ENCODE assay signal across 27 cellular contexts in the genomic region with DNA sequence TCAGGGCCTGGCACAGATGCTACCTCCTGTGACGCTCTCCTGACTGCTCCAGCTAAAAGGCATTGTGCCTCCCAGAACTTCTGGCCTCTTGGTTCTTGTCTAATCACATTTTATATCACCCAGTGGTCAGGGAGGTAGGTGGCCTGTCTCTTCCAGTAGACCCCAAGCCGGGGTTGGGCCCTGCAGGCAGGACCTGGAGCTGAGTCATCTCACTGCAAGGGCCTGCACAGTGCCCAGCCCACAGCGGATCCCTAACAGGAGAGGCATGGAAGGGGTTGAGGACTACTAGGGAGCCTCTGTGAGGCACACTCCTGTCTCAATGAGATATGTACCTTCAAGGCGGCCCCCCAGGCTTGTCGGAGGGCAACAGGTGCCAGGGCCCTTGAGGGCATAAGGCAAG. TPM values are rescaled to one million over a fixed set of nuclear protein-coding genes. Genes with fewer than 3 reads are reported as not detected.
DNase-seq lines count a peak whose midpoint lies in the region; ATAC-seq, FAIRE-seq and TF ChIP-seq lines count a peak whose summit lies in the region.
"Had no signal": no experiment of that assay in that cellular context is flagged by ENCODE, and none has a peak within 500 bp of the region (broad histone marks: within the 10 kb centered on the region; RNA-seq: fewer than 3 reads in every experiment).

No MANE protein-coding gene starts in this region.

- POLR2A ChIA-PET in HepG2 (lab: Yijun Ruan, JAX) (interaction anchor here (0.8 kb wide), 1 partner anchor 12 kb away, joined by 3 read pairs; no protein-coding TSS in a partner anchor), Panc1 (lab: Charles Lee) (no interaction called here)

- no peak for TF ChIP-seq POLR2A in HepG2 (IDR thresholded peaks at IDR 0.05; ENCODE audit: insufficient read depth in 1 of 2, low read depth in 2 of 2, low read length in 2 of 2)
- no peak for TF ChIP-seq POLR2A in right lobe of liver (IDR thresholded peaks at IDR 0.05)

- peak overlapping the region; percentile 90 for H3K27ac Mint-ChIP-seq in endodermal cell
- peak overlapping the region; percentile 8 for H3K27ac Mint-ChIP-seq in stimulated activated memory B cell treated with anti-CD40 and anti-IgM and Interleukin-4, amounts not matched to agents 10 μg/mL and 1 μg/mL and 100 μg/mL, for 72 hours
- H3K27ac Mint-ChIP-seq: activated naive CD8-positive, alpha-beta T cell had no signal

- no peak for TF ChIP-seq EP300 in HepG2 (IDR thresholded peaks at IDR 0.05; ENCODE audit: low read depth in 2 of 2, low read length in 2 of 2)
- no peak for TF ChIP-seq EP300 in HepG2 (CRISPR knock-in tag; IDR thresholded peaks at IDR 0.05; ENCODE audit: borderline replicate concordance)

- H3K4me3 ChIP-seq in HepG2 (replicated peaks in 1 of 3; ENCODE audit: insufficient read depth in 1 of 3, low read depth in 2 of 3, low read length in 3 of 3) (no peak overlapping the region), right lobe of liver (no peak overlapping the region), Panc1 (ENCODE audit: low read depth in 2 of 2, low read length in 2 of 2) (no peak overlapping the region), endodermal cell (ENCODE audit: low read length) (no peak overlapping the region)
- H3K4me3 ChIP-seq: coronary artery, psoas muscle, skin epidermis, suprapubic skin had no signal

- H3K27ac ChIP-seq in HepG2 (ENCODE audit: extremely low read length, insufficient read depth, low read length) (no peak overlapping the region), right lobe of liver (no peak overlapping the region), Panc1 (ENCODE audit: low read length) (peak overlapping the region; percentile 77), endodermal cell (ENCODE audit: low read depth, low read length) (no peak overlapping the region)
- H3K27ac ChIP-seq: coronary artery, KMS-11, psoas muscle, suprapubic skin had no signal

- H3K27me3 ChIP-seq in HepG2 (ENCODE audit: control insufficient read depth in 1 of 2, insufficient read depth in 2 of 2, low read length in 2 of 2) (no peaks in the 10 kb centered on the region), right lobe of liver (no peaks in the 10 kb centered on the region), Panc1 (ENCODE audit: control insufficient read depth, insufficient read depth, low read length) (no peaks in the 10 kb centered on the region), endodermal cell (ENCODE audit: control insufficient read depth, insufficient read depth, low read length, poor library complexity, severe bottlenecking) (no peaks in the 10 kb centered on the region)
- H3K27me3 ChIP-seq: brain microvascular endothelial cell, suprapubic skin had no signal

- no peak overlapping the region for H2AFZ ChIP-seq in HepG2 (ENCODE audit: low read length)

- WGBS in HepG2 (ENCODE audit: low lambda C conversion rate): 98% methylated on average over 5 of the region's 5 CpGs
- 100% methylated on average over 2 of the region's 5 CpGs for whole genome bisulfite sequencing in right lobe of liver (ENCODE audit: insufficient coverage, low coverage, low lambda C conversion rate, missing lambda C conversion rate)
- 94 to 100% methylated on average over 3 to 5 of the region's 5 CpGs for WGBS in endodermal cell (ENCODE audit: insufficient coverage in 1 of 2, insufficient read length in 1 of 2), 2 experiments

- H3K36me3 ChIP-seq in HepG2 (replicated peaks in 1 of 2; ENCODE audit: control insufficient read depth in 1 of 2, insufficient read depth in 2 of 2, low read length in 2 of 2): peaks cover 31 to 63% of the 10 kb centered on the region in 2 experiments
- peaks cover 23 to 64% (median 36%) of the 10 kb centered on the region in 4 donors for H3K36me3 ChIP-seq in right lobe of liver
- H3K36me3 ChIP-seq in Panc1 (ENCODE audit: control insufficient read depth, insufficient read depth, low read length): peaks cover 38% of the 10 kb centered on the region
- H3K36me3 ChIP-seq in endodermal cell (ENCODE audit: control insufficient read depth, insufficient read depth, low read length): peaks cover 72% of the 10 kb centered on the region

- no peak overlapping the region for H3K4me2 ChIP-seq in HepG2 (ENCODE audit: low read depth, low read length)
- H3K4me2 ChIP-seq: KMS-11 had no signal

- ATAC-seq in HepG2 (no peak), right lobe of liver (no peak), Panc1 (no peak)
- no peak for ATAC-seq in stimulated activated memory B cell treated with anti-CD40 and anti-IgM and Interleukin-4, amounts not matched to agents 10 μg/mL and 1 μg/mL and 100 μg/mL, for 72 hours
- ATAC-seq: naive thymus-derived CD8-positive, alpha-beta T cell; psoas muscle; Right ventricle myocardium inferior had no signal

- H3K4me3 Mint-ChIP-seq in endodermal cell: no peak overlapping the region
- H3K4me3 Mint-ChIP-seq in stimulated activated memory B cell treated with anti-CD40 and anti-IgM and Interleukin-4, amounts not matched to agents 10 μg/mL and 1 μg/mL and 100 μg/mL, for 72 hours: no peak overlapping the region
- H3K4me3 Mint-ChIP-seq: activated naive CD8-positive, alpha-beta T cell; CD14-positive monocyte; naive thymus-derived CD8-positive, alpha-beta T cell had no signal

- no peak for FAIRE-seq in HepG2 (lab: Jason Lieb, UNC)
- FAIRE-seq: keratinocyte had no signal

- H3K9ac ChIP-seq in HepG2 (ENCODE audit: insufficient read depth, low read depth, low read length) (no peak overlapping the region), endodermal cell (ENCODE audit: extremely low read depth, low read length, poor library complexity, severe bottlenecking) (no peak overlapping the region)
- H3K9ac ChIP-seq: KMS-11 had no signal

- H3K36me3 Mint-ChIP-seq in endodermal cell (ENCODE audit: low read depth): peaks cover 65% of the 10 kb centered on the region
- H3K36me3 Mint-ChIP-seq in stimulated activated memory B cell treated with anti-CD40 and anti-IgM and Interleukin-4, amounts not matched to agents 10 μg/mL and 1 μg/mL and 100 μg/mL, for 72 hours: peaks cover 59% of the 10 kb centered on the region
- H3K36me3 Mint-ChIP-seq: activated naive CD8-positive, alpha-beta T cell had no signal

- no peaks in the 10 kb centered on the region for H3K9me3 ChIP-seq in HepG2 (ENCODE audit: low read length)
- no peaks in the 10 kb centered on the region for H3K9me3 ChIP-seq in right lobe of liver
- no peaks in the 10 kb centered on the region for H3K9me3 ChIP-seq in Panc1 (ENCODE audit: control insufficient read depth, insufficient read depth, low read depth, low read length)
- H3K9me3 ChIP-seq in endodermal cell (ENCODE audit: control insufficient read depth, low read length): no peaks in the 10 kb centered on the region
- H3K9me3 ChIP-seq: psoas muscle, suprapubic skin had no signal

- H3K4me1 ChIP-seq in HepG2 (ENCODE audit: insufficient read depth, low read length) (peaks cover 18% of the 10 kb centered on the region), right lobe of liver (peaks cover 0 to 17% (median 2%) of the 10 kb centered on the region in 4 donors), Panc1 (ENCODE audit: control insufficient read depth, insufficient read depth, low read length) (peaks cover 72% of the 10 kb centered on the region), endodermal cell (ENCODE audit: control insufficient read depth, insufficient read depth, low read length) (peaks cover 43% of the 10 kb centered on the region)

- H3K9me3 Mint-ChIP-seq in endodermal cell: no peaks in the 10 kb centered on the region
- H3K9me3 Mint-ChIP-seq in stimulated activated memory B cell treated with anti-CD40 and anti-IgM and Interleukin-4, amounts not matched to agents 10 μg/mL and 1 μg/mL and 100 μg/mL, for 72 hours: no peaks in the 10 kb centered on the region
- H3K9me3 Mint-ChIP-seq: CD14-positive monocyte; naive thymus-derived CD8-positive, alpha-beta T cell had no signal

- no peaks in the 10 kb centered on the region for H3K27me3 Mint-ChIP-seq in endodermal cell (ENCODE audit: insufficient read depth)
- no peaks in the 10 kb centered on the region for H3K27me3 Mint-ChIP-seq in stimulated activated memory B cell treated with anti-CD40 and anti-IgM and Interleukin-4, amounts not matched to agents 10 μg/mL and 1 μg/mL and 100 μg/mL, for 72 hours
- H3K27me3 Mint-ChIP-seq: activated naive CD8-positive, alpha-beta T cell; naive thymus-derived CD8-positive, alpha-beta T cell had no signal

- H3K79me2 ChIP-seq in HepG2 (ENCODE audit: insufficient read depth, low read length): peaks cover 18% of the 10 kb centered on the region

- in situ Hi-C loops in HepG2 (cut with HindIII; ENCODE audit: extremely low pct_ligation_motif_present, low pct_unique_long_range_greater_than_20kb) (no loop called here), Panc1 (cut with HindIII; ENCODE audit: low pct_unique_long_range_greater_than_20kb, low sequenced_read_pairs) (no loop called here), G401 (cut with HindIII; ENCODE audit: low sequenced_read_pairs) (no loop called here)

- H4K20me1 ChIP-seq in HepG2 (ENCODE audit: insufficient read depth, low read length): peaks cover 6% of the 10 kb centered on the region; the same call in 1 of the 2 replicates

- DNase-seq in HepG2 (ENCODE audit: low spot score): no peak
- DNase-seq in right lobe of liver: no peak
- DNase-seq in Panc1 (ENCODE audit: low read depth, low spot score): no peak
- no peak for DNase-seq in endodermal cell
- no peak for DNase-seq in GDM1 (lab: John Stamatoyannopoulos, UW)
- no peak for DNase-seq in G401 (ENCODE audit: low spot score)
- DNase-seq in kidney glomerular epithelial cell (lab: John Stamatoyannopoulos, UW): no peak
- DNase-seq: activated CD4-positive, alpha-beta T cell treated with anti-CD3 and anti-CD28 coated beads for 48 hours; brain microvascular endothelial cell; DMS153; mammary epithelial cell; naive thymus-derived CD8-positive, alpha-beta T cell; NCI-H2029; psoas muscle; stimulated activated CD4-positive, alpha-beta T cell treated with anti-CD3 and anti-CD28 coated beads, Interleukin-4, amount 100 ng/mL, for 24 hours; SW 1271 had no signal

- no peak for TF ChIP-seq CTCF in HepG2 (CRISPR knock-in tag; IDR thresholded peaks at IDR 0.05)
- no peak for TF ChIP-seq CTCF in right lobe of liver (IDR thresholded peaks at IDR 0.05)
- TF ChIP-seq CTCF in Panc1 (IDR thresholded peaks at IDR 0.05): no peak
- no peak for TF ChIP-seq CTCF in endodermal cell (conservative IDR thresholded peaks at IDR 0.05)

- no peak for TF ChIP-seq RAD21 in HepG2 (CRISPR knock-in tag; IDR thresholded peaks at IDR 0.05)

- CTCF ChIA-PET in HepG2 (lab: Yijun Ruan, JAX; ENCODE audit: low intra/inter-chr PET ratio, low total read pairs) (no interaction called here), Panc1 (lab: Charles Lee) (no interaction called here)

- intact Hi-C loops in HepG2 (cut with micrococcal nuclease; ENCODE audit: unreplicated experiment) (no loop called here), right lobe of liver (cut with DNase I) (no loop called here), Panc1 (cut with micrococcal nuclease; ENCODE audit: unreplicated experiment) (no loop called here)

- no TSS peak for BruUV-seq in HepG2 (replicated peaks; lab: Mats Ljungman, UMichigan)
- no TSS peak for BruUV-seq in Panc1 (replicated peaks; lab: Mats Ljungman, UMichigan)

- peaks cover 73% of the 10 kb centered on the region for H3K4me1 Mint-ChIP-seq in endodermal cell
- H3K4me1 Mint-ChIP-seq in stimulated activated memory B cell treated with anti-CD40 and anti-IgM and Interleukin-4, amounts not matched to agents 10 μg/mL and 1 μg/mL and 100 μg/mL, for 72 hours: peaks cover 34% of the 10 kb centered on the region

RNA-seq across cellular contexts. Expression of a gene that starts 6.4 kb away (rescaled TPM):
- total RNA-seq in HepG2 (2016; rRNA removed; fragmentation: Illumina TruSeq; extraction: Trizol) (17.9 and 45.2 TPM in 2 replicates), right lobe of liver (10 to 100 TPM; 17.8 to 28.0 (median 21.8) TPM), Panc1 (2021; ENCODE audit: unreplicated experiment) (89.8 TPM), endodermal cell (10 to 100 TPM; 62.0 to 75.8 TPM)
- 14.2 and 15.8 TPM in 2 replicates for total RNA-seq in HepG2 (2016; cell fraction: cytosol; rRNA removed; fragmentation: Illumina TruSeq; extraction: Trizol; ENCODE audit: low read depth)
- total RNA-seq in HepG2 (2016; cell fraction: insoluble cytoplasmic fraction; rRNA removed; fragmentation: Illumina TruSeq; extraction: Trizol): 16.3 and 48.1 TPM in 2 replicates
- 19.9 and 22.2 TPM in 2 replicates for total RNA-seq in HepG2 (2016; cell fraction: membrane; rRNA removed; fragmentation: Illumina TruSeq; extraction: Trizol)
- total RNA-seq in HepG2 (2016; cell fraction: nucleus; rRNA removed; fragmentation: Illumina TruSeq; extraction: Trizol): 44.0 and 55.5 TPM in 2 replicates
- 62.9 and 76.2 TPM in 2 replicates for polyA plus RNA-seq in HepG2 (2011; rRNA removed)
- 45.0 and 49.7 TPM in 2 replicates for polyA plus RNA-seq in HepG2 (2011; cell fraction: cytosol; rRNA removed)
- polyA plus RNA-seq in HepG2 (2011; cell fraction: nucleus; rRNA removed): 115 and 140 TPM in 2 replicates
- polyA plus RNA-seq in HepG2 (2012): 46.9 and 65.3 TPM in 2 replicates
- 6.6 and 7.4 TPM in 2 replicates for polyA plus RNA-seq in HepG2 (2016; cell fraction: cytosol; fragmentation: Illumina TruSeq; extraction: Trizol; ENCODE audit: low read depth)
- 14.0 and 18.6 TPM in 2 replicates for polyA plus RNA-seq in HepG2 (2016; cell fraction: insoluble cytoplasmic fraction; fragmentation: Illumina TruSeq; extraction: Trizol; ENCODE audit: low read depth)
- polyA plus RNA-seq in HepG2 (2016; cell fraction: membrane; fragmentation: Illumina TruSeq; extraction: Trizol; ENCODE audit: low read depth): 12.6 and 12.8 TPM in 2 replicates
- 87.5 and 97.1 TPM in 2 replicates for polyA plus RNA-seq in HepG2 (2016; cell fraction: nucleus; fragmentation: Illumina TruSeq; extraction: Trizol; ENCODE audit: insufficient read depth, low read depth)
- 43.4 and 90.0 TPM in 2 replicates for polyA minus RNA-seq in HepG2 (2011; rRNA and poly(A)+ RNA removed; ENCODE audit: low replicate concordance)
- 30.7 and 35.8 TPM in 2 replicates for polyA minus RNA-seq in HepG2 (2011; cell fraction: cytosol; rRNA and poly(A)+ RNA removed)
- 80.9 and 103 TPM in 2 replicates for polyA minus RNA-seq in HepG2 (2011; cell fraction: nucleus; rRNA and poly(A)+ RNA removed)
- 75.3 TPM for polyA plus RNA-seq in Panc1 (2012; ENCODE audit: insufficient read length)
- polyA plus RNA-seq in endodermal cell (2013, experiment 1 of 2): 72.5 TPM
- 67.0 TPM for polyA plus RNA-seq in endodermal cell (2013, experiment 2 of 2)
- total RNA-seq in G401 (2014; rRNA removed; shearing (Covaris generic)): 65.1 and 66.7 TPM in 2 replicates

RNA-seq across cellular contexts. Expression of a gene that starts 21.2 kb away (rescaled TPM):
- not detected in 2 replicates for total RNA-seq in HepG2 (2016; rRNA removed; fragmentation: Illumina TruSeq; extraction: Trizol)
- total RNA-seq in HepG2 (2016; cell fraction: cytosol; rRNA removed; fragmentation: Illumina TruSeq; extraction: Trizol; ENCODE audit: low read depth): not detected in 2 replicates
- total RNA-seq in HepG2 (2016; cell fraction: insoluble cytoplasmic fraction; rRNA removed; fragmentation: Illumina TruSeq; extraction: Trizol): not detected in 2 replicates
- total RNA-seq in HepG2 (2016; cell fraction: membrane; rRNA removed; fragmentation: Illumina TruSeq; extraction: Trizol): not detected in 2 replicates
- total RNA-seq in HepG2 (2016; cell fraction: nucleus; rRNA removed; fragmentation: Illumina TruSeq; extraction: Trizol): not detected in 2 replicates
- not detected in 2 replicates for polyA plus RNA-seq in HepG2 (2011; rRNA removed)
- polyA plus RNA-seq in HepG2 (2011; cell fraction: cytosol; rRNA removed): not detected in 2 replicates
- not detected in 2 replicates for polyA plus RNA-seq in HepG2 (2011; cell fraction: nucleus; rRNA removed)
- not detected in 2 replicates for polyA plus RNA-seq in HepG2 (2012)
- not detected in 2 replicates for polyA plus RNA-seq in HepG2 (2016; cell fraction: cytosol; fragmentation: Illumina TruSeq; extraction: Trizol; ENCODE audit: low read depth)
- not detected in 2 replicates for polyA plus RNA-seq in HepG2 (2016; cell fraction: insoluble cytoplasmic fraction; fragmentation: Illumina TruSeq; extraction: Trizol; ENCODE audit: low read depth)
- not detected in 2 replicates for polyA plus RNA-seq in HepG2 (2016; cell fraction: membrane; fragmentation: Illumina TruSeq; extraction: Trizol; ENCODE audit: low read depth)
- polyA plus RNA-seq in HepG2 (2016; cell fraction: nucleus; fragmentation: Illumina TruSeq; extraction: Trizol; ENCODE audit: insufficient read depth, low read depth): not detected in 2 replicates
- polyA minus RNA-seq in HepG2 (2011; rRNA and poly(A)+ RNA removed; ENCODE audit: low replicate concordance): not detected in 2 replicates
- not detected in 2 replicates for polyA minus RNA-seq in HepG2 (2011; cell fraction: cytosol; rRNA and poly(A)+ RNA removed)
- polyA minus RNA-seq in HepG2 (2011; cell fraction: nucleus; rRNA and poly(A)+ RNA removed): not detected in 2 replicates
- total RNA-seq in right lobe of liver: not detected
- total RNA-seq in Panc1 (2021; ENCODE audit: unreplicated experiment): not detected
- polyA plus RNA-seq in Panc1 (2012; ENCODE audit: insufficient read length): not detected
- total RNA-seq in endodermal cell: not detected
- not detected for polyA plus RNA-seq in endodermal cell (2013, experiment 1 of 2)
- not detected for polyA plus RNA-seq in endodermal cell (2013, experiment 2 of 2)
- 2.5 TPM in 1 of 2 replicates, not detected in the other for total RNA-seq in G401 (2014; rRNA removed; shearing (Covaris generic))
- total RNA-seq: fibroblast of villous mesenchyme; mammary epithelial cell; naive thymus-derived CD8-positive, alpha-beta T cell; NCI-H460; psoas muscle; Right ventricle myocardium inferior; suprapubic skin had no signal
- polyA plus RNA-seq: CD14-positive monocyte; keratinocyte; mammary epithelial cell; naive thymus-derived CD8-positive, alpha-beta T cell; psoas muscle had no signal

RNA-seq across cellular contexts. Expression of a gene that starts 35.9 kb away (rescaled TPM):
- 0.11 and 0.44 TPM in 2 replicates for total RNA-seq in HepG2 (2016; rRNA removed; fragmentation: Illumina TruSeq; extraction: Trizol)
- 0.18 and 0.40 TPM in 2 replicates for total RNA-seq in HepG2 (2016; cell fraction: cytosol; rRNA removed; fragmentation: Illumina TruSeq; extraction: Trizol; ENCODE audit: low read depth)
- total RNA-seq in HepG2 (2016; cell fraction: insoluble cytoplasmic fraction; rRNA removed; fragmentation: Illumina TruSeq; extraction: Trizol): 0.28 and 0.52 TPM in 2 replicates
- 0.17 TPM in 1 of 2 replicates, not detected in the other for total RNA-seq in HepG2 (2016; cell fraction: membrane; rRNA removed; fragmentation: Illumina TruSeq; extraction: Trizol)
- total RNA-seq in HepG2 (2016; cell fraction: nucleus; rRNA removed; fragmentation: Illumina TruSeq; extraction: Trizol): 0.53 TPM in 2 replicates
- polyA plus RNA-seq in HepG2 (2011; rRNA removed): 0.18 and 0.48 TPM in 2 replicates
- polyA plus RNA-seq in HepG2 (2011; cell fraction: cytosol; rRNA removed): 0.16 and 0.22 TPM in 2 replicates
- 0.63 and 0.76 TPM in 2 replicates for polyA plus RNA-seq in HepG2 (2011; cell fraction: nucleus; rRNA removed)
- polyA plus RNA-seq in HepG2 (2012): 0.13 TPM in 1 of 2 replicates, not detected in the other
- 0.20 and 0.21 TPM in 2 replicates for polyA plus RNA-seq in HepG2 (2016; cell fraction: cytosol; fragmentation: Illumina TruSeq; extraction: Trizol; ENCODE audit: low read depth)
- polyA plus RNA-seq in HepG2 (2016; cell fraction: insoluble cytoplasmic fraction; fragmentation: Illumina TruSeq; extraction: Trizol; ENCODE audit: low read depth): 0.20 and 0.22 TPM in 2 replicates
- polyA plus RNA-seq in HepG2 (2016; cell fraction: membrane; fragmentation: Illumina TruSeq; extraction: Trizol; ENCODE audit: low read depth): 0.86 TPM in 1 of 2 replicates, not detected in the other
- 0.40 and 0.75 TPM in 2 replicates for polyA plus RNA-seq in HepG2 (2016; cell fraction: nucleus; fragmentation: Illumina TruSeq; extraction: Trizol; ENCODE audit: insufficient read depth, low read depth)
- 0.18 TPM in 1 of 2 replicates, not detected in the other for polyA minus RNA-seq in HepG2 (2011; rRNA and poly(A)+ RNA removed; ENCODE audit: low replicate concordance)
- 0.30 TPM in 1 of 2 replicates, not detected in the other for polyA minus RNA-seq in HepG2 (2011; cell fraction: cytosol; rRNA and poly(A)+ RNA removed)
- polyA minus RNA-seq in HepG2 (2011; cell fraction: nucleus; rRNA and poly(A)+ RNA removed): 0.62 TPM in 1 of 2 replicates, not detected in the other
- 10 to 100 TPM in 3 of 6 experiments, 1 to 10 TPM in 3; 4.8 to 28.0 (median 9.7) TPM for total RNA-seq in right lobe of liver
- not detected for total RNA-seq in Panc1 (2021; ENCODE audit: unreplicated experiment)
- not detected for polyA plus RNA-seq in Panc1 (2012; ENCODE audit: insufficient read length)
- total RNA-seq in endodermal cell: not detected
- 1.1 TPM for polyA plus RNA-seq in endodermal cell (2013, experiment 1 of 2)
- 2.3 TPM for polyA plus RNA-seq in endodermal cell (2013, experiment 2 of 2)
- total RNA-seq in G401 (2014; rRNA removed; shearing (Covaris generic)): 42.6 and 51.1 TPM in 2 replicates
- total RNA-seq: naive thymus-derived CD8-positive, alpha-beta T cell; NCI-H460 had no signal
- polyA plus RNA-seq: CD14-positive monocyte; keratinocyte; mammary epithelial cell; naive thymus-derived CD8-positive, alpha-beta T cell had no signal
